Comparison of ENCODE assay signal across 8 cellular contexts in genomic region chr11:13337986-13338436, GRCh38.
DNase-seq lines count a peak whose midpoint lies in the region; ATAC-seq and TF ChIP-seq lines count a peak whose summit lies in the region.

No MANE protein-coding gene starts in this region.

- H3K4me1 Mint-ChIP-seq in CD8-positive, alpha-beta T cell (ENCODE audit: low read depth) = peaks cover 79% of the 10 kb centered on the region

- H3K27me3 Mint-ChIP-seq in CD8-positive, alpha-beta T cell (ENCODE audit: low read depth) = no peaks in the 10 kb centered on the region

- POLR2A ChIA-PET in CD8-positive, alpha-beta T cell (lab: Charles Lee) = interaction anchor here (0.7 kb wide), 1 partner anchor 74 kb away, joined by 4 read pairs; no protein-coding TSS in a partner anchor

- no peaks in the 10 kb centered on the region for H3K9me3 Mint-ChIP-seq in CD8-positive, alpha-beta T cell

- H3K27me3 ChIP-seq in CD8-positive, alpha-beta T cell (ENCODE audit: insufficient read depth, low read length) = no peaks in the 10 kb centered on the region
- H3K27me3 ChIP-seq in ascending aorta = no peaks in the 10 kb centered on the region
- H3K27me3 ChIP-seq in muscle layer of colon (ENCODE audit: control insufficient read depth in 1 of 2, insufficient read depth in 2 of 2, low read length in 2 of 2) = no peaks in the 10 kb centered on the region

- no peak overlapping the region for H3K27ac ChIP-seq in CD8-positive, alpha-beta T cell (ENCODE audit: low read depth, low read length)
- H3K27ac ChIP-seq in ascending aorta (peak overlapping the region; percentile 33 to 39), muscle layer of colon (ENCODE audit: low read depth, low read length) (no peak overlapping the region)

- H3K9me3 ChIP-seq in CD8-positive, alpha-beta T cell (ENCODE audit: low read length) = no peaks in the 10 kb centered on the region
- H3K9me3 ChIP-seq in ascending aorta = no peaks in the 10 kb centered on the region
- H3K9me3 ChIP-seq in muscle layer of colon (ENCODE audit: low read length) = no peaks in the 10 kb centered on the region

- no peak overlapping the region for H3K4me3 ChIP-seq in CD8-positive, alpha-beta T cell (ENCODE audit: low read depth, low read length)
- H3K4me3 ChIP-seq in ascending aorta (peak overlapping the region; percentile 37 to 52), muscle layer of colon (ENCODE audit: low read depth in 1 of 2, low read length in 2 of 2) (peak overlapping the region in 1 of 2 donors; percentile 26)

- peak overlapping the region; percentile 31 for H3K9ac ChIP-seq in muscle layer of colon (ENCODE audit: low read length)

- H3K36me3 Mint-ChIP-seq in CD8-positive, alpha-beta T cell = peaks cover 19% of the 10 kb centered on the region

- no peaks in the 10 kb centered on the region for H3K36me3 ChIP-seq in CD8-positive, alpha-beta T cell (ENCODE audit: insufficient read depth, low read length)
- H3K36me3 ChIP-seq in ascending aorta (no peaks in the 10 kb centered on the region), muscle layer of colon (ENCODE audit: insufficient read depth, low read length) (no peaks in the 10 kb centered on the region)

- intact Hi-C loops in CD8-positive, alpha-beta T cell (cut with DNase I, micrococcal nuclease) = loop anchor here in 1 of 2 experiments (2.0 kb wide), 1 partner anchor 61 kb away; the partner anchor contains the start of gene BMAL1
- intact Hi-C loops in ascending aorta (cut with DNase I) = no loop called here

- DNase-seq in CD8-positive, alpha-beta T cell = no peak
- no peak for DNase-seq in ascending aorta (ENCODE audit: low spot score in 2 of 2)
- DNase-seq in GF-D8 (lab: John Stamatoyannopoulos, UW) = no peak
- no peak for DNase-seq in amygdala (lab: John Stamatoyannopoulos, UW)
- DNase-seq in activated effector memory CD4-positive, alpha-beta T cell treated with anti-CD3 and anti-CD28 coated beads, Interleukin-2, amount 50 U/mL, for 16 hours = no peak

- no peak for ATAC-seq in CD8-positive, alpha-beta T cell
- ATAC-seq in HG03175 (IDR thresholded peaks at IDR 0.05; ENCODE audit: unreplicated experiment) (peak; percentile 36), GM19463 (IDR thresholded peaks at IDR 0.05; ENCODE audit: unreplicated experiment) (no peak)

- no peak for TF ChIP-seq CTCF in CD8-positive, alpha-beta T cell (IDR thresholded peaks at IDR 0.05)
- TF ChIP-seq CTCF in ascending aorta (IDR thresholded peaks at IDR 0.05) = no peak

- peak overlapping the region; percentile 66 for H3K27ac Mint-ChIP-seq in CD8-positive, alpha-beta T cell

- CTCF ChIA-PET in CD8-positive, alpha-beta T cell (lab: Charles Lee) = interaction anchor here (0.9 to 4.9 kb wide), 8 partner anchors 13 to 157 kb away, joined by 3 to 27 read pairs (median 3); no protein-coding TSS in a partner anchor

- peaks cover 47% of the 10 kb centered on the region for H3K4me1 ChIP-seq in CD8-positive, alpha-beta T cell (ENCODE audit: insufficient read depth, low read length)
- peaks cover 2 to 19% of the 10 kb centered on the region in 2 donors for H3K4me1 ChIP-seq in ascending aorta
- peaks cover 18% of the 10 kb centered on the region for H3K4me1 ChIP-seq in muscle layer of colon (ENCODE audit: insufficient read depth, low read length)

- peak overlapping the region; percentile 42 for H3K4me3 Mint-ChIP-seq in CD8-positive, alpha-beta T cell

Comparison
In these comparisons a context has a peak if more than half of its experiments do, and no peak if none do; other contexts are left out.
1. H3K27ac ChIP-seq: peak in ascending aorta (2 of 2); none in CD8-positive, alpha-beta T cell (single experiment) and muscle layer of colon (single experiment).